Comparison of ENCODE assay signal across 8 cellular contexts in genomic region chr3:48899298-48899697, GRCh38. TPM values are rescaled to one million over a fixed set of nuclear protein-coding genes. Genes with fewer than 3 reads are reported as not detected.
DNase-seq lines count a peak whose midpoint lies in the region; ATAC-seq and TF ChIP-seq lines count a peak whose summit lies in the region.

No MANE protein-coding gene starts in this region.

- H3K27me3 Mint-ChIP-seq in activated naive CD8-positive, alpha-beta T cell treated with anti-CD3 and anti-CD28 coated beads, Interleukin-2, amount 50 U/mL, for 24 hours = no peaks in the 10 kb centered on the region

- H3K27me3 ChIP-seq in HUES6 (ENCODE audit: control insufficient read depth, insufficient read depth, low read length) (no peaks in the 10 kb centered on the region), mucosa of rectum (ENCODE audit: control insufficient read depth in 2 of 2, insufficient read depth in 2 of 2, low read length in 2 of 2) (no peaks in the 10 kb centered on the region)

- H3K9ac ChIP-seq in HUES6 (ENCODE audit: low read length) = no peak overlapping the region
- H3K9ac ChIP-seq in mucosa of rectum (ENCODE audit: low read depth in 1 of 2, low read length in 2 of 2) = peak overlapping the region in 1 of 2 donors; percentile 82

- peak overlapping the region; percentile 85 for H3K4me3 Mint-ChIP-seq in activated naive CD8-positive, alpha-beta T cell treated with anti-CD3 and anti-CD28 coated beads, Interleukin-2, amount 50 U/mL, for 24 hours

- H3K9me3 Mint-ChIP-seq in activated naive CD8-positive, alpha-beta T cell treated with anti-CD3 and anti-CD28 coated beads, Interleukin-2, amount 50 U/mL, for 24 hours = no peaks in the 10 kb centered on the region

- TF ChIP-seq CTCF in AG04449 (IDR thresholded peaks at IDR 0.05; ENCODE audit: insufficient read depth, low read length, missing control alignments) = no peak

- DNase-seq in AG04449 (ENCODE audit: low read depth, low spot score) (no peak), occipital lobe (lab: John Stamatoyannopoulos, UW) (no peak), NCI-H2171 treated with DMSO at 0.1 percent for 48 hours (lab: John Stamatoyannopoulos, UW) (no peak)
- peak; percentile 18 for DNase-seq in activated naive CD8-positive, alpha-beta T cell treated with anti-CD3 and anti-CD28 coated beads, Interleukin-2, amount 50 U/mL, for 24 hours
- DNase-seq in stimulated activated CD4-positive, alpha-beta T cell treated with anti-CD3 and anti-CD28 coated beads, Interleukin-4, amount 100 ng/mL, for 1 hour = no peak

- H3K36me3 ChIP-seq in HUES6 (ENCODE audit: control insufficient read depth, insufficient read depth, low read length) (no peaks in the 10 kb centered on the region), mucosa of rectum (ENCODE audit: control insufficient read depth in 2 of 2, insufficient read depth in 2 of 2, low read length in 2 of 2) (no peaks in the 10 kb centered on the region)

- POLR2A ChIA-PET in AG04449 (lab: Yijun Ruan, JAX) = no interaction called here

- H3K27ac Mint-ChIP-seq in activated naive CD8-positive, alpha-beta T cell treated with anti-CD3 and anti-CD28 coated beads, Interleukin-2, amount 50 U/mL, for 24 hours = peak overlapping the region; percentile 87

- CTCF ChIA-PET in AG04449 (lab: Yijun Ruan, JAX) = interaction anchor here (2.7 kb wide), 1 partner anchor 161 kb away, joined by 10 read pairs; no protein-coding TSS in a partner anchor

- H3K4me3 ChIP-seq in AG04449 (ENCODE audit: low read depth, low read length) (peak overlapping the region; percentile 83), HUES6 (ENCODE audit: low read depth, low read length) (peak overlapping the region; percentile 76), mucosa of rectum (ENCODE audit: low read length in 2 of 2) (peak overlapping the region in 1 of 2 donors; percentile 82)

- H3K4me1 ChIP-seq in HUES6 (ENCODE audit: control insufficient read depth, insufficient read depth, low read length) (peaks cover 9% of the 10 kb centered on the region; the same call in 1 of the 2 replicates), mucosa of rectum (ENCODE audit: control insufficient read depth in 2 of 2, insufficient read depth in 2 of 2, low read length in 2 of 2) (peaks cover 13 to 16% of the 10 kb centered on the region in 2 donors)

- H3K27ac ChIP-seq in HUES6 (ENCODE audit: low read depth, low read length) (0 out of 2 replicates have a peak overlapping the region, but pooled peaks have one; percentile 2), mucosa of rectum (ENCODE audit: low read depth in 2 of 2, low read length in 2 of 2) (peak overlapping the region; percentile 78 to 86)

- H3K36me3 Mint-ChIP-seq in activated naive CD8-positive, alpha-beta T cell treated with anti-CD3 and anti-CD28 coated beads, Interleukin-2, amount 50 U/mL, for 24 hours (ENCODE audit: low read depth) = peaks cover 2% of the 10 kb centered on the region

- H3K9me3 ChIP-seq in HUES6 (ENCODE audit: control insufficient read depth, insufficient read depth, low read depth, low read length) (no peaks in the 10 kb centered on the region), mucosa of rectum (ENCODE audit: control insufficient read depth in 2 of 2, low read length in 2 of 2) (no peaks in the 10 kb centered on the region)

- ATAC-seq in activated naive CD8-positive, alpha-beta T cell treated with anti-CD3 and anti-CD28 coated beads, Interleukin-2, amount 50 U/mL, for 24 hours = no peak
- ATAC-seq in GM18520 (IDR thresholded peaks at IDR 0.05; ENCODE audit: unreplicated experiment) = no peak

- peaks cover 30% of the 10 kb centered on the region for H3K4me1 Mint-ChIP-seq in activated naive CD8-positive, alpha-beta T cell treated with anti-CD3 and anti-CD28 coated beads, Interleukin-2, amount 50 U/mL, for 24 hours

RNA-seq across cellular contexts. Expression of gene SLC25A20, which starts 0.6 kb away (rescaled TPM):
- 10.3 TPM for total RNA-seq in occipital lobe

RNA-seq across cellular contexts. Expression of gene ARIH2, which starts 19.3 kb away (rescaled TPM):
- 82.0 TPM for total RNA-seq in occipital lobe

RNA-seq across cellular contexts. Expression of gene PRKAR2A, which starts 51.6 kb away (rescaled TPM):
- total RNA-seq in occipital lobe = 29.2 TPM
